In the genomic region with DNA sequence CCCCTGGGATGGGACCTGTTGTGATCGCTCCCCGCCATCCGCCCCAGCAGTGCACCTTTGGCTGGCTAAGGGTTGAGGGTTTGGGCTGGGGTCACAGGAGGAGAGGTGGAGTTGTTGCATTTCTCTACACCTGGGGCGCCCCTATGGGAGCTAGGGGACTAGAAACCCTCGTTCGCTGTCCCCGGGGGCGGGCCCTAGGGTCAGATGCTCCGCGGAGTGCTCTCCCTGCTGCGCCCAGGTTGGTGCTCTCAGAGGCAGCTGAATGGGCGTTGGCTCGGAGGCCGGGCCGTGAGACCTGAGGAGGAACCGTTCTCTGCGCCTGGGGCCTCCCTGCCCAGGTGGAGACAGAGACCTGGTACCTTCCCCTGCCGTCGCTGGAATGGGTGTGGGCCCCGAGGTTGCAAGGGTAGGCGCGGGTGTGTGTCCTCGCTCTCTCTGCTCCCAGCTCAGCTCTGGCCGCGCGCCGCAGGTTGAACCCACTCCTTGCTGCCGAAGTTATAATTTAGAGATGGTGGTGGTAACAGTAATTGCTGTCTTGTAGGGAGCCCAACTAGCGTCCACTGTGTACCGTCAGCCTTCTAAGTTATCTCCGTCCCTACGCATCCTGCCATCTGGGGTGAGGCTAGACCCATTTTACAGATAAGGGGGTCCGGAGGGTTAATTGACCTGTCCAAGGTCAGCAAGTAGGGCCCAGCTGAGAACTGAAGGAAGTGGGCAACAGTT, we compare ENCODE assay signal across 8 cellular contexts. TPM values are rescaled to one million over a fixed set of nuclear protein-coding genes. Genes with fewer than 3 reads are reported as not detected.
DNase-seq lines count a peak whose midpoint lies in the region; ATAC-seq and TF ChIP-seq lines count a peak whose summit lies in the region.

No MANE protein-coding gene starts in this region.

- H3K36me3 ChIP-seq in PC-3 (ENCODE audit: low read depth, low read length), result peaks cover 19% of the 10 kb centered on the region
- H3K36me3 ChIP-seq in adrenal gland (replicated peaks in 1 of 2), result no peaks in the 10 kb centered on the region

- H3F3A ChIP-seq in PC-3 (ENCODE audit: low read length, unreplicated experiment), result no peaks in the 10 kb centered on the region

- POLR2A ChIA-PET in PC-3 (lab: Charles Lee; ENCODE audit: unreplicated experiment), result interaction anchor here (0.6 to 1.7 kb wide), 2 partner anchors 31 to 77 kb away, joined by 3 to 6 read pairs; no protein-coding TSS in a partner anchor

- H3K4me2 ChIP-seq in PC-3 (ENCODE audit: low read length), result peak overlapping the region; percentile 84

- CTCF ChIA-PET in PC-3 (lab: Charles Lee), result no interaction called here

- TSS peak; percentile 58 for BruUV-seq in PC-3 (replicated peaks; lab: Mats Ljungman, UMichigan)

- no peak for DNase-seq in PC-3
- DNase-seq in adrenal gland, result peak in 3 of 7 donors; percentile 39 to 54 (median 49)
- peak; percentile 41 to 56 for DNase-seq in stimulated activated CD4-positive, alpha-beta T cell treated with anti-CD3 and anti-CD28 coated beads, Interleukin-2, amount 100 ng/mL, for 24 hours
- no peak for DNase-seq in T-helper 9 cell

- TF ChIP-seq CTCF in 22Rv1 (IDR thresholded peaks at IDR 0.05) (no peak), PC-3 (conservative IDR thresholded peaks at IDR 0.05; ENCODE audit: low read depth, low read length) (no peak), adrenal gland (IDR thresholded peaks at IDR 0.05) (no peak)

- H3K4me1 ChIP-seq in PC-3 (ENCODE audit: insufficient read depth, low read length), result peaks cover 62% of the 10 kb centered on the region
- peaks cover 22 to 39% of the 10 kb centered on the region in 2 donors for H3K4me1 ChIP-seq in adrenal gland (replicated peaks in 1 of 2)

- peak overlapping the region; percentile 97 for H3K9ac ChIP-seq in PC-3 (ENCODE audit: low read length)

- WGBS in adrenal gland, 4 donors, result 17 to 40% (median 24%) methylated on average over 11 to 33 of the region's 33 CpGs

- peaks cover 56% of the 10 kb centered on the region for H4K20me1 ChIP-seq in PC-3 (ENCODE audit: low read length)

- H3K4me3 ChIP-seq in PC-3 (ENCODE audit: low read length) (peak overlapping the region; percentile 96), adrenal gland (peak overlapping the region; percentile 52 to 92 (median 85)), iPS-18c (ENCODE audit: insufficient read depth, low read depth, low read length) (peak overlapping the region; percentile 98)

- no peaks in the 10 kb centered on the region for H3K9me2 ChIP-seq in PC-3 (replicated peaks; ENCODE audit: low read length)

- TF ChIP-seq POLR2A in adrenal gland (IDR thresholded peaks at IDR 0.05), result no peak

- H3K9me3 ChIP-seq in PC-3 (ENCODE audit: low read length) (no peaks in the 10 kb centered on the region), adrenal gland (replicated peaks in 1 of 3) (no peaks in the 10 kb centered on the region), iPS-18c (ENCODE audit: control insufficient read depth, insufficient read depth, low read length) (no peaks in the 10 kb centered on the region)

- H2AFZ ChIP-seq in PC-3 (ENCODE audit: low read length), result no peak overlapping the region

- H3K79me2 ChIP-seq in PC-3 (ENCODE audit: low read length), result peaks cover 72% of the 10 kb centered on the region

- no peaks in the 10 kb centered on the region for H3K27me3 ChIP-seq in PC-3 (ENCODE audit: low read length)
- no peaks in the 10 kb centered on the region for H3K27me3 ChIP-seq in adrenal gland

- H3K27ac ChIP-seq in 22Rv1, result peak overlapping the region; percentile 64
- peak overlapping the region; percentile 66 for H3K27ac ChIP-seq in PC-3 (ENCODE audit: low read length)
- peak overlapping the region in 3 of 5 donors; percentile 41 to 83 (median 78) for H3K27ac ChIP-seq in adrenal gland

- intact Hi-C loops in PC-3 (cut with micrococcal nuclease) (loop anchor here (5.0 to 10.0 kb wide), 2 partner anchors 144 to 153 kb away; no protein-coding TSS in a partner anchor), adrenal gland (cut with DNase I) (loop anchor here (5.0 to 10.0 kb wide), 3 partner anchors 163 to 296 kb away; partner anchors contain the start of genes HTD2 (in 1 of the 2) and RPP14 (in 1 of the 2))

- peak; percentile 10 for ATAC-seq in GM19043 (IDR thresholded peaks at IDR 0.05; ENCODE audit: low read depth, unreplicated experiment)
- no peak for ATAC-seq in PC-3
- ATAC-seq in HG02763 (IDR thresholded peaks at IDR 0.05; ENCODE audit: unreplicated experiment), result no peak

RNA-seq across cellular contexts. Expression of gene FLNB, which starts 1.0 kb away (rescaled TPM):
- total RNA-seq in PC-3 (2014; rRNA removed) (505 and 546 TPM in 2 replicates), adrenal gland (100 to 1,000 TPM in 6 of 8 donors, 10 to 100 TPM in 2; 84.6 to 278 (median 120) TPM)
- polyA plus RNA-seq in adrenal gland, result 100 to 1,000 TPM in 2 of 3 donors, 10 to 100 TPM in 1; 94.9 to 174 (median 138) TPM

Comparison
In these comparisons a context has a peak if more than half of its experiments do, and no peak if none do; other contexts are left out.
1. DNase-seq: peak in stimulated activated CD4-positive, alpha-beta T cell treated with anti-CD3 and anti-CD28 coated beads, Interleukin-2, amount 100 ng/mL, for 24 hours (2 of 2); none in PC-3 (single experiment) and T-helper 9 cell (single experiment).
2. Peak in every context shown above with its lines, with median percentiles within 50 percentile points of each other: H3K27ac ChIP-seq and H3K4me3 ChIP-seq.